8 cellular contexts compared by ENCODE assay signal in genomic region chr16:30652005-30652296, GRCh38. TPM values are rescaled to one million over a fixed set of nuclear protein-coding genes. Genes with fewer than 3 reads are reported as not detected.
A peak's percentile ranks its signal among the peaks of the same experiment; 100 is the strongest.
DNase-seq lines count a peak whose midpoint lies in the region; ATAC-seq, FAIRE-seq and TF ChIP-seq lines count a peak whose summit lies in the region.

No MANE protein-coding gene starts in this region.

- peaks cover 17% of the 10 kb centered on the region for H3K4me1 ChIP-seq in Karpas-422 (ENCODE audit: low read length)
- peaks cover 12 to 16% of the 10 kb centered on the region in 2 donors for H3K4me1 ChIP-seq in naive thymus-derived CD4-positive, alpha-beta T cell (ENCODE audit: control insufficient read depth in 2 of 2, insufficient read depth in 2 of 2, low read length in 2 of 2)

- peak overlapping the region; percentile 62 to 99 (median 90) for H3K27ac Mint-ChIP-seq in naive thymus-derived CD4-positive, alpha-beta T cell

- DNase-seq in AG04450 (ENCODE audit: low read depth, low spot score) (no peak), Karpas-422 (no peak), choroid plexus epithelial cell (ENCODE audit: low read depth) (no peak), urothelium cell line (ENCODE audit: low spot score) (no peak), NCI-H1092 (lab: John Stamatoyannopoulos, UW) (no peak), left lobe of liver (ENCODE audit: low spot score) (no peak)
- DNase-seq in naive thymus-derived CD4-positive, alpha-beta T cell: no peak

- H3K4me3 ChIP-seq in AG04450 (ENCODE audit: low read depth, low read length): peak overlapping the region; percentile 87
- H3K4me3 ChIP-seq in Karpas-422 (ENCODE audit: low read length): peak overlapping the region; percentile 100
- peak overlapping the region; percentile 86 for H3K4me3 ChIP-seq in choroid plexus epithelial cell (ENCODE audit: low read depth, low read length)
- peak overlapping the region; percentile 39 for H3K4me3 ChIP-seq in naive thymus-derived CD4-positive, alpha-beta T cell (ENCODE audit: low read length)

- CTCF ChIA-PET in AG04450 (lab: Charles Lee): no interaction called here
- CTCF ChIA-PET in naive thymus-derived CD4-positive, alpha-beta T cell (lab: Charles Lee): interaction anchor here (2.8 kb wide), 1 partner anchor 42 kb away, joined by 25 read pairs; no protein-coding TSS in a partner anchor

- H4K20me1 ChIP-seq in Karpas-422 (ENCODE audit: insufficient read depth, low read depth, low read length): no peaks in the 10 kb centered on the region

- H3K27ac ChIP-seq in AG04450 (ENCODE audit: low read depth, low read length): no peak overlapping the region
- H3K27ac ChIP-seq in Karpas-422 (ENCODE audit: low read length): peak overlapping the region; percentile 39
- H3K27ac ChIP-seq in naive thymus-derived CD4-positive, alpha-beta T cell (ENCODE audit: low read depth, low read length): peak overlapping the region; percentile 90

- TF ChIP-seq CTCF in AG04450 (IDR thresholded peaks at IDR 0.05; ENCODE audit: low read depth, low read length) (no peak), choroid plexus epithelial cell (conservative IDR thresholded peaks at IDR 0.05; ENCODE audit: low read depth, low read length) (no peak)

- H3K4me1 Mint-ChIP-seq in naive thymus-derived CD4-positive, alpha-beta T cell: peaks cover 19 to 46% (median 26%) of the 10 kb centered on the region in 7 donors

- peak overlapping the region; percentile 99 for H3K9ac ChIP-seq in Karpas-422 (ENCODE audit: low read length)

- H3K79me2 ChIP-seq in Karpas-422 (ENCODE audit: low read length): peaks cover 10% of the 10 kb centered on the region; the same call in 1 of the 2 replicates

- POLR2A ChIA-PET in AG04450 (lab: Yijun Ruan, JAX): interaction anchor here (0.6 kb wide), 1 partner anchor 49 kb away, joined by 3 read pairs; no protein-coding TSS in a partner anchor
- POLR2A ChIA-PET in naive thymus-derived CD4-positive, alpha-beta T cell (lab: Charles Lee): interaction anchor here (0.6 to 2.5 kb wide), 3 partner anchors 17 to 268 kb away, joined by 3 to 9 read pairs (median 4); no protein-coding TSS in a partner anchor

- no peaks in the 10 kb centered on the region; the same call in 1 of the 2 replicates for H3K9me2 ChIP-seq in Karpas-422 (replicated peaks; ENCODE audit: insufficient read depth, low read length)

- no peak for ATAC-seq in naive thymus-derived CD4-positive, alpha-beta T cell
- ATAC-seq in HG03097 (IDR thresholded peaks at IDR 0.05; ENCODE audit: low FRiP score, unreplicated experiment) (no peak), left lobe of liver (no peak)

- H3K27me3 Mint-ChIP-seq in naive thymus-derived CD4-positive, alpha-beta T cell: no peaks in the 10 kb centered on the region

- H3K9me3 ChIP-seq in AG04450 (ENCODE audit: control insufficient read depth, insufficient read depth, low read length): no peaks in the 10 kb centered on the region; the same call in 1 of the 2 replicates
- H3K9me3 ChIP-seq in Karpas-422 (ENCODE audit: low read length): no peaks in the 10 kb centered on the region
- H3K9me3 ChIP-seq in naive thymus-derived CD4-positive, alpha-beta T cell (ENCODE audit: control insufficient read depth in 2 of 3, low read length in 3 of 3): no peaks in the 10 kb centered on the region

- FAIRE-seq in urothelium cell line (lab: Jason Lieb, UNC): no peak

- 0 out of 2 replicates have a peak, but pooled peaks cover 2% of the 10 kb centered on the region for H3K36me3 ChIP-seq in Karpas-422 (ENCODE audit: insufficient read depth, low read length)
- H3K36me3 ChIP-seq in naive thymus-derived CD4-positive, alpha-beta T cell (ENCODE audit: control insufficient read depth in 2 of 3, insufficient read depth in 3 of 3, low read length in 3 of 3): peaks cover 9 to 50% (median 12%) of the 10 kb centered on the region in 3 experiments

- H3K27me3 ChIP-seq in AG04450 (ENCODE audit: control insufficient read depth, insufficient read depth, low read length) (no peaks in the 10 kb centered on the region), Karpas-422 (ENCODE audit: low read length) (no peaks in the 10 kb centered on the region)
- H3K27me3 ChIP-seq in naive thymus-derived CD4-positive, alpha-beta T cell (ENCODE audit: control insufficient read depth in 2 of 2, insufficient read depth in 2 of 2, low read length in 2 of 2): no peaks in the 10 kb centered on the region

- intact Hi-C loops in naive thymus-derived CD4-positive, alpha-beta T cell (cut with micrococcal nuclease): loop anchor here in 1 of 2 donors (10.0 kb wide), 1 partner anchor 557 kb away; the partner anchor contains the start of genes TBX6 and YPEL3

- peaks cover 0 to 23% (median 3%) of the 10 kb centered on the region in 5 donors for H3K36me3 Mint-ChIP-seq in naive thymus-derived CD4-positive, alpha-beta T cell

- H2AFZ ChIP-seq in Karpas-422 (ENCODE audit: low read length): peak overlapping the region; percentile 10; the same call in 1 of the 2 replicates

- no peaks in the 10 kb centered on the region for H3K9me3 Mint-ChIP-seq in naive thymus-derived CD4-positive, alpha-beta T cell

- H3K4me3 Mint-ChIP-seq in naive thymus-derived CD4-positive, alpha-beta T cell: peak overlapping the region; percentile 80 to 99 (median 88)

- H3K4me2 ChIP-seq in Karpas-422 (ENCODE audit: low read depth, low read length, poor library complexity, severe bottlenecking): peak overlapping the region; percentile 100

RNA-seq across cellular contexts. Expression of gene PRR14, which starts 1.2 kb away (rescaled TPM):
- 4.9 and 6.9 TPM in 2 replicates for polyA plus RNA-seq in AG04450 (2011; rRNA removed)
- polyA minus RNA-seq in AG04450 (2011; rRNA and poly(A)+ RNA removed): 3.7 and 3.8 TPM in 2 replicates
- total RNA-seq in Karpas-422 (2014; rRNA removed; shearing (Covaris generic); ENCODE audit: low replicate concordance): 17.4 and 42.0 TPM in 2 replicates
- total RNA-seq in naive thymus-derived CD4-positive, alpha-beta T cell: 10 to 100 TPM; 57.6 to 91.9 (median 82.5) TPM
- 10 to 100 TPM; 13.3 to 20.9 TPM for polyA plus RNA-seq in naive thymus-derived CD4-positive, alpha-beta T cell
- total RNA-seq in left lobe of liver: 24.2 TPM

RNA-seq across cellular contexts. Expression of gene FBRS, which starts 6.3 kb away (rescaled TPM):
- 5.0 and 9.0 TPM in 2 replicates for polyA plus RNA-seq in AG04450 (2011; rRNA removed)
- 13.2 and 18.5 TPM in 2 replicates for polyA minus RNA-seq in AG04450 (2011; rRNA and poly(A)+ RNA removed)
- total RNA-seq in Karpas-422 (2014; rRNA removed; shearing (Covaris generic); ENCODE audit: low replicate concordance): 32.9 and 36.1 TPM in 2 replicates
- total RNA-seq in naive thymus-derived CD4-positive, alpha-beta T cell: 100 to 1,000 TPM; 143 to 174 (median 164) TPM
- polyA plus RNA-seq in naive thymus-derived CD4-positive, alpha-beta T cell: 1 to 10 TPM; 2.6 to 5.0 TPM
- total RNA-seq in left lobe of liver: 22.7 TPM

RNA-seq across cellular contexts. Expression of gene ZNF689, which starts 41.8 kb away (rescaled TPM):
- polyA plus RNA-seq in AG04450 (2011; rRNA removed): 4.0 and 4.2 TPM in 2 replicates
- 5.0 and 8.0 TPM in 2 replicates for polyA minus RNA-seq in AG04450 (2011; rRNA and poly(A)+ RNA removed)
- total RNA-seq in Karpas-422 (2014; rRNA removed; shearing (Covaris generic); ENCODE audit: low replicate concordance): 6.9 and 7.5 TPM in 2 replicates
- 10 to 100 TPM in 4 of 5 experiments, 1 to 10 TPM in 1; 6.8 to 14.6 (median 12.4) TPM for total RNA-seq in naive thymus-derived CD4-positive, alpha-beta T cell
- polyA plus RNA-seq in naive thymus-derived CD4-positive, alpha-beta T cell: 10 to 100 TPM; 11.5 to 15.6 TPM
- total RNA-seq in left lobe of liver: 4.9 TPM

RNA-seq across cellular contexts. Expression of gene SRCAP, which starts 47.0 kb away (rescaled TPM):
- 3.1 and 5.8 TPM in 2 replicates for polyA plus RNA-seq in AG04450 (2011; rRNA removed)
- 12.3 and 17.1 TPM in 2 replicates for polyA minus RNA-seq in AG04450 (2011; rRNA and poly(A)+ RNA removed)
- 13.2 and 21.2 TPM in 2 replicates for total RNA-seq in Karpas-422 (2014; rRNA removed; shearing (Covaris generic); ENCODE audit: low replicate concordance)
- 100 to 1,000 TPM in 2 of 5 experiments, 10 to 100 TPM in 3; 82.6 to 111 (median 97.5) TPM for total RNA-seq in naive thymus-derived CD4-positive, alpha-beta T cell
- polyA plus RNA-seq in naive thymus-derived CD4-positive, alpha-beta T cell: 10 to 100 TPM; 11.8 to 40.5 TPM
- 27.7 TPM for total RNA-seq in left lobe of liver

Comparison
In these comparisons a context has a peak if more than half of its experiments do, and no peak if none do; other contexts are left out.
1. H3K4me3 ChIP-seq: peak in every context shown above with its lines; median percentile 100 in Karpas-422; 87 in AG04450; 86 in choroid plexus epithelial cell; 39 in naive thymus-derived CD4-positive, alpha-beta T cell.